Comparison of ENCODE assay signal across 35 cellular contexts in genomic region chr22:33748714-33749113, GRCh38.
"Had no signal": no experiment of that assay in that cellular context is flagged by ENCODE, and none has a peak within 500 bp of the region (broad histone marks: within the 10 kb centered on the region; RNA-seq: fewer than 3 reads in every experiment).

No MANE protein-coding gene starts in this region.

- H3K4me3 ChIP-seq: adrenal gland, body of pancreas, breast epithelium had no signal

- H3K36me3 Mint-ChIP-seq: activated CD8-positive, alpha-beta memory T cell treated with anti-CD3 and anti-CD28 coated beads, Interleukin-2, amount 10 ng/mL, durations not matched to agents 7 days and 5 days; activated naive CD8-positive, alpha-beta T cell treated with anti-CD3 and anti-CD28 coated beads for 36 hours had no signal

- H3K27me3 Mint-ChIP-seq: activated CD4-positive, alpha-beta memory T cell treated with anti-CD3 and anti-CD28 coated beads, Interleukin-2, amount 10 ng/mL, durations not matched to agents 7 days and 5 days; activated CD4-positive, alpha-beta T cell treated with anti-CD3 and anti-CD28 coated beads for 36 hours; activated CD4-positive, alpha-beta T cell treated with anti-CD3 and anti-CD28 coated beads, Interleukin-2, amount 10 ng/mL, durations not matched to agents 7 days and 5 days; activated CD8-positive, alpha-beta memory T cell treated with anti-CD3 and anti-CD28 coated beads, Interleukin-2, amount 10 ng/mL, durations not matched to agents 7 days and 5 days; activated naive CD8-positive, alpha-beta T cell treated with anti-CD3 and anti-CD28 coated beads for 36 hours; activated T-helper 17 cell treated with anti-CD3 and anti-CD28 coated beads, Interleukin-2, amount 50 U/mL, for 72 hours had no signal

- H3K4me1 Mint-ChIP-seq: activated CD4-positive, alpha-beta memory T cell treated with anti-CD3 and anti-CD28 coated beads, Interleukin-2, amount 10 ng/mL, durations not matched to agents 7 days and 5 days; activated CD4-positive, alpha-beta T cell treated with anti-CD3 and anti-CD28 coated beads for 36 hours; activated CD4-positive, alpha-beta T cell treated with anti-CD3 and anti-CD28 coated beads, Interleukin-2, amount 10 ng/mL, durations not matched to agents 7 days and 5 days; activated CD8-positive, alpha-beta memory T cell treated with anti-CD3 and anti-CD28 coated beads, Interleukin-2, amount 10 ng/mL, durations not matched to agents 7 days and 5 days; activated naive CD8-positive, alpha-beta T cell treated with anti-CD3 and anti-CD28 coated beads for 36 hours; activated T-helper 17 cell treated with anti-CD3 and anti-CD28 coated beads, Interleukin-2, amount 50 U/mL, for 72 hours had no signal

- H3K27ac ChIP-seq: adrenal gland, body of pancreas, brain microvascular endothelial cell, breast epithelium, VCaP had no signal

- ATAC-seq: activated CD4-positive, alpha-beta T cell treated with anti-CD3 and anti-CD28 coated beads for 36 hours; activated CD4-positive, CD25-positive, alpha-beta regulatory T cell treated with anti-CD3 and anti-CD28 coated beads, Interleukin-2, amount 50 U/mL, for 24 hours; activated CD8-positive, alpha-beta memory T cell treated with anti-CD3 and anti-CD28 coated beads, Interleukin-2, amount 10 ng/mL, durations not matched to agents 7 days and 5 days; activated CD8-positive, alpha-beta T cell treated with anti-CD3 and anti-CD28 coated beads, Interleukin-2, amount 10 ng/mL, durations not matched to agents 7 days and 5 days; activated naive CD4-positive, alpha-beta T cell treated with anti-CD3 and anti-CD28 coated beads, Interleukin-2, amount 50 U/mL, for 72 hours; activated T-cell treated with anti-CD3 and anti-CD28 coated beads, Interleukin-2, amount 50 U/mL, for 4 hours; activated T-cell treated with anti-CD3 and anti-CD28 coated beads, Interleukin-2, amount 50 U/mL, for 72 hours; activated T-helper 17 cell treated with anti-CD3 and anti-CD28 coated beads, Interleukin-2, amount 50 U/mL, for 72 hours; body of pancreas had no signal

- H3K36me3 ChIP-seq: adrenal gland, brain microvascular endothelial cell, breast epithelium had no signal

- DNase-seq: activated CD4-positive, alpha-beta memory T cell treated with anti-CD3 and anti-CD28 coated beads, Interleukin-2, amount 10 ng/mL, durations not matched to agents 7 days and 5 days; activated CD4-positive, alpha-beta T cell treated with anti-CD3 and anti-CD28 coated beads for 1 hour; activated CD4-positive, alpha-beta T cell treated with anti-CD3 and anti-CD28 coated beads for 36 hours; activated CD4-positive, alpha-beta T cell treated with anti-CD3 and anti-CD28 coated beads for 48 hours; activated CD4-positive, alpha-beta T cell treated with anti-CD3 and anti-CD28 coated beads, Interleukin-2, amount 10 ng/mL, durations not matched to agents 7 days and 5 days; activated CD4-positive, alpha-beta T cell treated with anti-CD3 and anti-CD28 coated beads, Interleukin-2, amount 50 U/mL, for 48 hours; activated CD4-positive, CD25-positive, alpha-beta regulatory T cell; activated CD8-positive, alpha-beta memory T cell treated with anti-CD3 and anti-CD28 coated beads for 24 hours; activated CD8-positive, alpha-beta memory T cell treated with anti-CD3 and anti-CD28 coated beads, Interleukin-2, amount 10 ng/mL, durations not matched to agents 7 days and 5 days; activated CD8-positive, alpha-beta T cell treated with anti-CD3 and anti-CD28 coated beads, Interleukin-2, amount 10 ng/mL, durations not matched to agents 7 days and 5 days; activated effector memory CD4-positive, alpha-beta T cell treated with anti-CD3 and anti-CD28 coated beads, Interleukin-2, amount 50 U/mL, for 16 hours; activated gamma-delta T cell treated with Interleukin-2 at 50 U/mL for 16 hours; activated naive CD4-positive, alpha-beta T cell; activated naive CD4-positive, alpha-beta T cell treated with anti-CD3 and anti-CD28 coated beads for 36 hours; activated naive CD4-positive, alpha-beta T cell treated with anti-CD3 and anti-CD28 coated beads, Interleukin-2, amount 50 U/mL, for 16 hours; activated naive CD8-positive, alpha-beta T cell treated with anti-CD3 and anti-CD28 coated beads for 36 hours; activated T-cell treated with anti-CD3 and anti-CD28 coated beads for 4 hours; activated T-cell treated with anti-CD3 and anti-CD28 coated beads, Interleukin-2, amount 50 U/mL, for 1 hour; activated T-cell treated with anti-CD3 and anti-CD28 coated beads, Interleukin-2, amount 50 U/mL, for 4 hours; activated T-cell treated with anti-CD3 and anti-CD28 coated beads, Interleukin-2, amount 50 U/mL, for 72 hours; adrenal gland; amniotic stem cell; aorta; body of pancreas; brain microvascular endothelial cell; central memory CD4-positive, alpha-beta T cell; T-helper 2 cell; T-helper 9 cell had no signal

- H3K4me1 ChIP-seq: adrenal gland, breast epithelium had no signal

- H3K27ac Mint-ChIP-seq: activated CD4-positive, alpha-beta memory T cell treated with anti-CD3 and anti-CD28 coated beads, Interleukin-2, amount 10 ng/mL, durations not matched to agents 7 days and 5 days; activated CD4-positive, alpha-beta T cell treated with anti-CD3 and anti-CD28 coated beads for 36 hours; activated CD4-positive, alpha-beta T cell treated with anti-CD3 and anti-CD28 coated beads, Interleukin-2, amount 10 ng/mL, durations not matched to agents 7 days and 5 days; activated CD8-positive, alpha-beta memory T cell treated with anti-CD3 and anti-CD28 coated beads, Interleukin-2, amount 10 ng/mL, durations not matched to agents 7 days and 5 days; activated CD8-positive, alpha-beta T cell treated with anti-CD3 and anti-CD28 coated beads, Interleukin-2, amount 10 ng/mL, durations not matched to agents 7 days and 5 days; activated naive CD4-positive, alpha-beta T cell treated with anti-CD3 and anti-CD28 coated beads for 36 hours; activated naive CD4-positive, alpha-beta T cell treated with anti-CD3 and anti-CD28 coated beads, Interleukin-2, amount 50 U/mL, for 72 hours; activated naive CD8-positive, alpha-beta T cell treated with anti-CD3 and anti-CD28 coated beads for 36 hours; activated T-cell treated with anti-CD3 and anti-CD28 coated beads, Interleukin-2, amount 50 U/mL, for 72 hours; activated T-helper 1 cell treated with anti-CD3 and anti-CD28 coated beads, Interleukin-12 subunit alpha, Interleukin-12 subunit beta, Interleukin-2, Interleukin-4 antibody, amounts not matched to agents 30 ng/mL and 10 ng/mL and 1 ng/mL, durations not matched to agents 14 hours and 24 hours and 36 hours; activated T-helper 17 cell treated with anti-CD3 and anti-CD28 coated beads, Interleukin-2, amount 50 U/mL, for 72 hours; T-helper 2 cell treated with Interferon-gamma antibody and Interleukin-4, amounts not matched to agents 5 μg/mL and 100 μg/mL, for 36 hours had no signal

- H3K9me3 ChIP-seq: adrenal gland, body of pancreas had no signal

- H3K4me3 Mint-ChIP-seq: activated CD4-positive, alpha-beta memory T cell treated with anti-CD3 and anti-CD28 coated beads, Interleukin-2, amount 10 ng/mL, durations not matched to agents 7 days and 5 days; activated CD4-positive, alpha-beta T cell treated with anti-CD3 and anti-CD28 coated beads for 36 hours; activated CD4-positive, alpha-beta T cell treated with anti-CD3 and anti-CD28 coated beads, Interleukin-2, amount 10 ng/mL, durations not matched to agents 7 days and 5 days; activated CD8-positive, alpha-beta memory T cell treated with anti-CD3 and anti-CD28 coated beads, Interleukin-2, amount 10 ng/mL, durations not matched to agents 7 days and 5 days; activated CD8-positive, alpha-beta T cell treated with anti-CD3 and anti-CD28 coated beads, Interleukin-2, amount 10 ng/mL, durations not matched to agents 7 days and 5 days; activated naive CD4-positive, alpha-beta T cell treated with anti-CD3 and anti-CD28 coated beads for 36 hours; activated naive CD8-positive, alpha-beta T cell treated with anti-CD3 and anti-CD28 coated beads for 36 hours; activated T-cell treated with anti-CD3 and anti-CD28 coated beads, Interleukin-2, amount 50 U/mL, for 4 hours; activated T-cell treated with anti-CD3 and anti-CD28 coated beads, Interleukin-2, amount 50 U/mL, for 72 hours; activated T-helper 1 cell treated with anti-CD3 and anti-CD28 coated beads, Interleukin-12 subunit alpha, Interleukin-12 subunit beta, Interleukin-2, Interleukin-4 antibody, amounts not matched to agents 30 ng/mL and 10 ng/mL and 1 ng/mL, durations not matched to agents 14 hours and 24 hours and 36 hours; activated T-helper 17 cell treated with anti-CD3 and anti-CD28 coated beads, Interleukin-2, amount 50 U/mL, for 72 hours; T-helper 2 cell treated with Interferon-gamma antibody and Interleukin-4, amounts not matched to agents 5 μg/mL and 100 μg/mL, for 36 hours had no signal

- H3K27me3 ChIP-seq: adrenal gland, body of pancreas, brain microvascular endothelial cell, breast epithelium had no signal
